Comparison of ENCODE assay signal across 20 cellular contexts in genomic region chrX:144253356-144253755, GRCh38.
"Had no signal": no experiment of that assay in that cellular context is flagged by ENCODE, and none has a peak within 500 bp of the region (broad histone marks: within the 10 kb centered on the region; RNA-seq: fewer than 3 reads in every experiment).

No MANE protein-coding gene starts in this region.

- H3K4me2 ChIP-seq: SK-N-SH had no signal

- H3K27ac ChIP-seq: RWPE1 had no signal

- H3K9ac ChIP-seq: SK-N-SH had no signal

- H3K9me3 ChIP-seq: SK-N-SH had no signal

- DNase-seq: IMR-90, Karpas-422, KG1, MV-4-11, NCI-H1048, NCI-H1105, NCI-H1417, NCI-H1436 treated with DMSO at 0.1 percent for 48 hours, NCI-H1694, NCI-H187 treated with DMSO at 0.1 percent for 48 hours, NCI-H2029 treated with DMSO at 0.1 percent for 48 hours, NCI-H2171 treated with DMSO at 0.1 percent for 48 hours, NCI-H345, NCI-H524, NCI-H526 treated with DMSO at 0.1 percent for 48 hours, NCI-H774, SHP77, SK-N-SH, SW 1271 had no signal
